In genomic region chr16:80720759-80721470, GRCh38 we compare ENCODE assay signal across 1 cellular context.
TF ChIP-seq lines count a peak whose summit lies in the region.

No MANE protein-coding gene starts in this region.

TF ChIP-seq in GM23338, 12 proteins besides CTCF, POLR2A, EP300 and RAD21 (continued from another document):
- TF ChIP-seq ETS1 (IDR thresholded peaks at IDR 0.05): no peak
- TF ChIP-seq EZH2 (IDR thresholded peaks at IDR 0.05; ENCODE audit: low read depth, unreplicated experiment): no peak
- TF ChIP-seq JUNB (IDR thresholded peaks at IDR 0.05; ENCODE audit: unreplicated experiment): no peak
- TF ChIP-seq EZH2phosphoT487 (IDR thresholded peaks at IDR 0.05; ENCODE audit: unreplicated experiment): no peak
- TF ChIP-seq CREB1 (CRISPR knock-in tag; IDR thresholded peaks at IDR 0.05; ENCODE audit: low read depth): no peak
- TF ChIP-seq POLR2AphosphoS5 (IDR thresholded peaks at IDR 0.05; ENCODE audit: low read depth): no peak
- TF ChIP-seq NANOG (IDR thresholded peaks at IDR 0.05; ENCODE audit: borderline replicate concordance): no peak
- TF ChIP-seq ZNF462 (CRISPR knock-in tag; IDR thresholded peaks at IDR 0.05): no peak
